ENCODE assay signal across 1 cellular context in genomic region chr11:46345131-46345597, GRCh38.
TF ChIP-seq lines count a peak whose summit lies in the region.

No MANE protein-coding gene starts in this region.

TF ChIP-seq in IMR-90, 13 proteins besides CTCF, POLR2A, EP300 and RAD21 (continued from another document):
- TF ChIP-seq ELK1 (IDR thresholded peaks at IDR 0.05; ENCODE audit: borderline replicate concordance, low read depth, low read length) = no peak
- TF ChIP-seq NFE2L2 (IDR thresholded peaks at IDR 0.05; ENCODE audit: low read depth, low read length) = no peak
- TF ChIP-seq FOS (IDR thresholded peaks at IDR 0.05; ENCODE audit: low read depth, low read length) = no peak
- no peak for TF ChIP-seq RFX5 (IDR thresholded peaks at IDR 0.05; ENCODE audit: low read depth, low read length)
- no peak for TF ChIP-seq MXI1 (IDR thresholded peaks at IDR 0.05; ENCODE audit: borderline replicate concordance, low read depth, low read length)
- TF ChIP-seq CHD1 (IDR thresholded peaks at IDR 0.05; ENCODE audit: low read depth, low read length) = no peak
- TF ChIP-seq CEBPB (IDR thresholded peaks at IDR 0.05; ENCODE audit: low read depth, low read length) = no peak
- no peak for TF ChIP-seq USF2 (IDR thresholded peaks at IDR 0.05; ENCODE audit: low read depth, low read length)
- no peak for TF ChIP-seq SMC3 (IDR thresholded peaks at IDR 0.05; ENCODE audit: low read depth, low read length)
- TF ChIP-seq RCOR1 (IDR thresholded peaks at IDR 0.05; ENCODE audit: insufficient replicate concordance, low read length) = no peak
TF ChIP-seq in IMR-90: peak in this region for 0.
